Comparison of ENCODE assay signal across 30 cellular contexts in the genomic region with DNA sequence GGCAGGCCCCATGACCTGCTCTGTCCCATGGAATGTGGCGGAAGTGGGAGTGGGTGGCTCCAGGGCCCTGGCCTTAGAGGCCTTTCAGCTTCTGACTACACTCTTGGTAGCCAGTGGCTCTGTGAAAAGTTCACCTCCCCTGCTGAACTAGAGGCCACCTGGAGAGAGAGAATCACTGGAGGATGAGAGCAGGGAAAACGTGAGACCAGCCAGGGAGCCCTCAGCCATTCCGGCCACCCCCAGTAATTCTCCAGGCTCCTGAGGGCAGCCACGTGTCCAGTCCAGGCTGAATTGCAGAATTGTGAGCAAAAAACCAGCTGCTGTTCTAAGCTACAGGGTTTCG. TPM values are rescaled to one million over a fixed set of nuclear protein-coding genes. Genes with fewer than 3 reads are reported as not detected.
A peak's percentile ranks its signal among the peaks of the same experiment; 100 is the strongest.
DNase-seq lines count a peak whose midpoint lies in the region; TF ChIP-seq lines count a peak whose summit lies in the region.
"Had no signal": no experiment of that assay in that cellular context is flagged by ENCODE, and none has a peak within 500 bp of the region (broad histone marks: within the 10 kb centered on the region; RNA-seq: fewer than 3 reads in every experiment).

No MANE protein-coding gene starts in this region.

- CTCF ChIA-PET in HEK293 (lab: Yijun Ruan, JAX), result interaction anchor here (1.1 kb wide), 1 partner anchor 8 kb away, joined by 7 read pairs; no protein-coding TSS in a partner anchor

- H3K9me3 ChIP-seq in HEK293 (ENCODE audit: control insufficient read depth, insufficient read depth, low read depth, low read length), result no peaks in the 10 kb centered on the region
- H3K9me3 ChIP-seq in neuronal stem cell (replicated peaks in 1 of 2; ENCODE audit: control insufficient read depth in 2 of 2, insufficient read depth in 1 of 2, low read depth in 1 of 2, low read length in 2 of 2), result peaks cover 0 to 2% of the 10 kb centered on the region in 2 donors
- H3K9me3 ChIP-seq: gastrocnemius medialis, transverse colon had no signal

- H3K27me3 ChIP-seq in neuronal stem cell (ENCODE audit: control insufficient read depth in 3 of 3, insufficient read depth in 3 of 3, low read depth in 1 of 3, low read length in 3 of 3), result peaks cover 0 to 13% (median 0%) of the 10 kb centered on the region in 3 experiments
- H3K27me3 ChIP-seq: gastrocnemius medialis, hepatocyte, transverse colon had no signal

- no peak overlapping the region for H2BK12ac ChIP-seq in neuronal stem cell (ENCODE audit: low read length)

- DNase-seq in islet precursor cell (peak; percentile 78), neuronal stem cell (ENCODE audit: low spot score) (no peak), SKM-1 treated with dmso at 0.1 percent for 144 hours (lab: John Stamatoyannopoulos, UW; ENCODE audit: unreplicated experiment) (no peak), ecto neural progenitor cell (ENCODE audit: low spot score) (no peak)
- no peak for DNase-seq in activated effector memory CD4-positive, alpha-beta T cell treated with anti-CD3 and anti-CD28 coated beads, Interleukin-2, amount 50 U/mL, for 16 hours
- DNase-seq in central memory CD4-positive, alpha-beta T cell, result no peak
- DNase-seq: activated CD4-positive, alpha-beta T cell treated with anti-CD3 and anti-CD28 coated beads for 4 hours; activated gamma-delta T cell treated with Interleukin-2 at 50 U/mL for 16 hours; activated naive CD8-positive, alpha-beta T cell treated with anti-CD3 and anti-CD28 coated beads, Interleukin-2, amount 10 ng/mL, durations not matched to agents 7 days and 5 days; CD8-positive, alpha-beta memory T cell; gastrocnemius medialis; left colon; midbrain; MV-4-11; naive thymus-derived CD8-positive, alpha-beta T cell; NCI-H1436 treated with DMSO at 0.1 percent for 48 hours; NCI-H2107; NCI-H345; NCI-H748 treated with DMSO at 0.1 percent for 48 hours; occipital lobe; SHP77; stimulated activated CD4-positive, alpha-beta T cell treated with anti-CD3 and anti-CD28 coated beads, Interleukin-15, amount 100 ng/mL, for 24 hours; stimulated activated CD4-positive, alpha-beta T cell treated with anti-CD3 and anti-CD28 coated beads, Interleukin-4, amount 100 ng/mL, for 4 hours; T1000; transverse colon; WERI-Rb-1 had no signal

- H3K9ac ChIP-seq in neuronal stem cell (ENCODE audit: low read depth, low read length, poor library complexity), result no peak overlapping the region

- no peak overlapping the region for H2BK5ac ChIP-seq in neuronal stem cell (ENCODE audit: low read length)

- peak overlapping the region; percentile 67 for H3K18ac ChIP-seq in neuronal stem cell (ENCODE audit: low read length)

- H3K36me3 ChIP-seq in HEK293 (ENCODE audit: control insufficient read depth in 2 of 2, insufficient read depth in 1 of 2, low read length in 2 of 2), result no peaks in the 10 kb centered on the region
- no peaks in the 10 kb centered on the region for H3K36me3 ChIP-seq in neuronal stem cell (replicated peaks in 1 of 2; ENCODE audit: control insufficient read depth in 2 of 2, insufficient read depth in 2 of 2, low read length in 2 of 2)
- H3K36me3 ChIP-seq: gastrocnemius medialis, transverse colon, WERI-Rb-1 had no signal

- H3K4me2 ChIP-seq in neuronal stem cell (ENCODE audit: insufficient read depth, low read length, poor library complexity, severe bottlenecking), result no peak overlapping the region
- H3K4me2 ChIP-seq: hepatocyte had no signal

- H2AFZ ChIP-seq in neuronal stem cell (ENCODE audit: low read length), result no peak overlapping the region
- H2AFZ ChIP-seq: hepatocyte had no signal

- H4K91ac ChIP-seq in neuronal stem cell (ENCODE audit: low read depth, low read length, poor library complexity), result no peak overlapping the region

- H3K27ac ChIP-seq in HEK293 (ENCODE audit: extremely low read depth, low read depth, low read length) (no peak overlapping the region), VCaP (peak overlapping the region; percentile 93), neuronal stem cell (replicated peaks; ENCODE audit: low read length) (no peak overlapping the region)
- H3K27ac ChIP-seq: gastrocnemius medialis, hepatocyte, transverse colon, WERI-Rb-1 had no signal

- POLR2A ChIA-PET in HEK293 (lab: Yijun Ruan, JAX), result no interaction called here

- no peak overlapping the region for H2BK15ac ChIP-seq in neuronal stem cell (ENCODE audit: low read length)

- no peak overlapping the region for H2AK5ac ChIP-seq in neuronal stem cell (ENCODE audit: low read depth, low read length)

- no CpG with 5 or more reads among the region's 5 CpGs for WGBS in neuronal stem cell (ENCODE audit: extremely low coverage in 2 of 2, insufficient read length in 2 of 2, insufficient replicate concordance in 1 of 2), 2 donors

- H3K4me3 ChIP-seq in HEK293 (ENCODE audit: low read depth, low read length) (no peak overlapping the region), neuronal stem cell (ENCODE audit: low read length in 2 of 2) (no peak overlapping the region)
- H3K4me3 ChIP-seq: gastrocnemius medialis, GM12878, hepatocyte, transverse colon had no signal

- no peak overlapping the region for H4K8ac ChIP-seq in neuronal stem cell (ENCODE audit: low read depth, low read length)

- no peak overlapping the region for H2BK120ac ChIP-seq in neuronal stem cell (ENCODE audit: low read depth, low read length)

- H3K79me1 ChIP-seq in neuronal stem cell (ENCODE audit: low read depth, low read length), result no peaks in the 10 kb centered on the region

- no peak overlapping the region for H3K14ac ChIP-seq in neuronal stem cell (ENCODE audit: low read length)

- no peak overlapping the region for H3K23ac ChIP-seq in neuronal stem cell (ENCODE audit: low read depth, low read length, poor library complexity)

- no peak for TF ChIP-seq CTCF in HEK293 (tag by site-specific recombination; IDR thresholded peaks at IDR 0.05)
- TF ChIP-seq CTCF in VCaP (conservative IDR thresholded peaks at IDR 0.05), result no peak

- no peak overlapping the region for H3K4ac ChIP-seq in neuronal stem cell (ENCODE audit: low read length)

- H3K4me1 ChIP-seq in HEK293 (ENCODE audit: control insufficient read depth, insufficient read depth, low read length) (peaks cover 20% of the 10 kb centered on the region), neuronal stem cell (ENCODE audit: control insufficient read depth in 2 of 2, insufficient read depth in 1 of 2, low read depth in 1 of 2, low read length in 2 of 2) (peaks cover 0 to 2% of the 10 kb centered on the region in 2 donors)
- H3K4me1 ChIP-seq: gastrocnemius medialis, transverse colon had no signal

TF ChIP-seq in HEK293, 187 proteins besides CTCF, POLR2A, EP300 and RAD21:
- TF ChIP-seq, protein P1, sequence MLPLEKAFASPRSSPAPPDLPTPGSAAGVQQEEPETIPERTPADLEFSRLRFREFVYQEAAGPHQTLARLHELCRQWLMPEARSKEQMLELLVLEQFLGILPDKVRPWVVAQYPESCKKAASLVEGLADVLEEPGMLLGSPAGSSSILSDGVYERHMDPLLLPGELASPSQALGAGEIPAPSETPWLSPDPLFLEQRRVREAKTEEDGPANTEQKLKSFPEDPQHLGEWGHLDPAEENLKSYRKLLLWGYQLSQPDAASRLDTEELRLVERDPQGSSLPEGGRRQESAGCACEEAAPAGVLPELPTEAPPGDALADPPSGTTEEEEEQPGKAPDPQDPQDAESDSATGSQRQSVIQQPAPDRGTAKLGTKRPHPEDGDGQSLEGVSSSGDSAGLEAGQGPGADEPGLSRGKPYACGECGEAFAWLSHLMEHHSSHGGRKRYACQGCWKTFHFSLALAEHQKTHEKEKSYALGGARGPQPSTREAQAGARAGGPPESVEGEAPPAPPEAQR (tag by site-specific recombination; IDR thresholded peaks at IDR 0.05), result no peak
- TF ChIP-seq ZNF549 (tag by site-specific recombination; IDR thresholded peaks at IDR 0.05) (no peak), ZFP37 (tag by site-specific recombination; IDR thresholded peaks at IDR 0.05) (0 out of 2 replicates have a peak, but pooled peaks have one; percentile 5), ZNF341 (tag by site-specific recombination; IDR thresholded peaks at IDR 0.05; ENCODE audit: low read depth) (no peak), ZIC2 (tag by site-specific recombination; IDR thresholded peaks at IDR 0.05) (peak; percentile 69), ZNF311 (tag by site-specific recombination; IDR thresholded peaks at IDR 0.05; ENCODE audit: borderline replicate concordance) (no peak), ZNF560 (tag by site-specific recombination; IDR thresholded peaks at IDR 0.05; ENCODE audit: borderline replicate concordance) (no peak)

RNA-seq across cellular contexts. Expression of a gene that starts 10.5 kb away (rescaled TPM):
- polyA plus RNA-seq in neuronal stem cell (2013, experiment 1 of 2), result 1.0 TPM
- 1.1 TPM for polyA plus RNA-seq in neuronal stem cell (2013, experiment 2 of 2)
- polyA plus RNA-seq: CD8-positive, alpha-beta memory T cell; naive thymus-derived CD8-positive, alpha-beta T cell had no signal
